ENCODE assay signal across 10 cellular contexts in genomic region chr3:134525293-134525692, GRCh38.
"Had no signal": no experiment of that assay in that cellular context is flagged by ENCODE, and none has a peak within 500 bp of the region (broad histone marks: within the 10 kb centered on the region; RNA-seq: fewer than 3 reads in every experiment).

No MANE protein-coding gene starts in this region.

- H3K4me3 ChIP-seq: GM23248, GM23338, HAP-1 had no signal

- H3K27ac Mint-ChIP-seq: GM23338, H9, HFFc6 had no signal

- H3K4me3 Mint-ChIP-seq: GM23338, H9, HFFc6 had no signal

- H3K4me1 ChIP-seq: HAP-1 had no signal

- H3K36me3 ChIP-seq: HAP-1 had no signal

- DNase-seq: GM23248, GOT3, H7, H9, HCEC 1CT, HFFc6 had no signal

- H3K27ac ChIP-seq: GM23248 had no signal

- ATAC-seq: GM23338, HCT116 had no signal

- FAIRE-seq: H1 had no signal
